33 cellular contexts compared by ENCODE assay signal in the genomic region with DNA sequence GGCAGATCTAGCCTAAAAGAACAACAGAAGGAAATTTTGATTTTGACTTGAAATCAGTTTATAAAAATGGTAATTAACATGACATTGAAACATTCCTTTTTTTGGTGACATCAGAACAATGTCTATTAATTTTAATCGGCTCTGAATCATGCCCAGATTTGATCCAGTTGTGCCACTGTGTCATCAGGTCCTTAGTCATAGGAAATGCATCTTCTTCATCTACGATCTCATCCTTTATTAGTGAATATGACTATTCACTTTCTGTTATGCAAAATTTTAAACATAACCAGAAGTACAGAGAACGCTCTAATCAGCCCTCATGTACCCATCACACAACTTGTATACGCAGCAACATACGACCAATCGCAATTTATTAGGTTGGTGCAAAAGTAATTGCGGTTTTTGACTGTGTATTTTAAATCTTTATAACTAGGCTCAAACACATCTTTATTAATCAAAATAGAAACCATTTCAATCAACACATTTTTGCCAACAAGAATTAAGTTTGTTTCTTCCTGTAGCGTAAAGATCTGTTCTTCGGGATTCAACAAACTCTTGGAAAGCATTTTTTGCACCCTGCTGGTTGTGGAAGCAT. TPM values are rescaled to one million over a fixed set of nuclear protein-coding genes. Genes with fewer than 3 reads are reported as not detected.
DNase-seq lines count a peak whose midpoint lies in the region; ATAC-seq and TF ChIP-seq lines count a peak whose summit lies in the region.
"Had no signal": no experiment of that assay in that cellular context is flagged by ENCODE, and none has a peak within 500 bp of the region (broad histone marks: within the 10 kb centered on the region; RNA-seq: fewer than 3 reads in every experiment).

No MANE protein-coding gene starts in this region.

- peaks cover 22% of the 10 kb centered on the region for H3K27me3 Mint-ChIP-seq in T-helper 17 cell

- H3K9me3 ChIP-seq in T-helper 17 cell (ENCODE audit: control insufficient read depth, low read length, poor library complexity, severe bottlenecking) = no peaks in the 10 kb centered on the region
- H3K9me3 ChIP-seq: esophagus squamous epithelium, gastrocnemius medialis, mucosa of descending colon, upper lobe of left lung had no signal

- no peaks in the 10 kb centered on the region for H3K36me3 Mint-ChIP-seq in T-helper 17 cell (ENCODE audit: low read depth)
- H3K36me3 Mint-ChIP-seq: activated naive CD8-positive, alpha-beta T cell treated with anti-CD3 and anti-CD28 coated beads, Interleukin-2, amount 10 ng/mL, durations not matched to agents 7 days and 5 days; natural killer cell treated with Interleukin-12 subunit alpha and Interleukin-12 subunit beta and Interleukin-15 and Interleukin-18, amount 100 ng/mL, for 72 hours; stimulated activated memory B cell treated with anti-CD40 and anti-IgM and Interleukin-4, amounts not matched to agents 10 μg/mL and 1 μg/mL and 100 μg/mL, for 72 hours had no signal

- DNase-seq in AG20443 (ENCODE audit: low spot score) (peak; percentile 42), EL (peak; percentile 29), T-helper 17 cell (no peak), foreskin keratinocyte (peak in 1 of 2 donors; percentile 58), NCI-H146 (lab: John Stamatoyannopoulos, UW) (no peak), sciatic nerve (ENCODE audit: low spot score) (no peak), OCI-M1 (lab: John Stamatoyannopoulos, UW) (no peak)
- DNase-seq: activated CD4-positive, alpha-beta T cell treated with anti-CD3 and anti-CD28 coated beads, Interleukin-2, amount 10 ng/mL, durations not matched to agents 24 days and 14 days; activated CD8-positive, alpha-beta memory T cell treated with anti-CD3 and anti-CD28 coated beads for 24 hours; activated naive CD8-positive, alpha-beta T cell treated with anti-CD3 and anti-CD28 coated beads, Interleukin-2, amount 10 ng/mL, durations not matched to agents 7 days and 5 days; activated T-cell treated with anti-CD3 and anti-CD28 coated beads for 4 hours; esophagus squamous epithelium; gastrocnemius medialis; hippocampal formation; KG1; left cardiac atrium; mucosa of descending colon; MV-4-11; NCI-H1436; NCI-H2081 treated with DMSO at 0.1 percent for 48 hours; NCI-H2227 treated with DMSO at 0.1 percent for 48 hours; NCI-H526 treated with DMSO at 0.1 percent for 48 hours; occipital lobe; SHP77; stimulated activated CD4-positive, alpha-beta T cell treated with anti-CD3 and anti-CD28 coated beads, Interleukin-15, amount 100 ng/mL, for 24 hours; substantia nigra; upper lobe of left lung had no signal

- TF ChIP-seq CTCF in foreskin keratinocyte (conservative IDR thresholded peaks at IDR 0.05) = no peak

- peaks cover 18% of the 10 kb centered on the region for H3K27me3 ChIP-seq in foreskin keratinocyte
- H3K27me3 ChIP-seq: esophagus squamous epithelium, gastrocnemius medialis, upper lobe of left lung had no signal

- H3K27ac Mint-ChIP-seq in T-helper 17 cell = peak overlapping the region; percentile 51
- H3K27ac Mint-ChIP-seq: activated CD4-positive, alpha-beta T cell treated with anti-CD3 and anti-CD28 coated beads, Interleukin-2, amount 10 ng/mL, durations not matched to agents 24 days and 14 days; activated naive CD8-positive, alpha-beta T cell treated with anti-CD3 and anti-CD28 coated beads, Interleukin-2, amount 10 ng/mL, durations not matched to agents 7 days and 5 days; dendritic cell treated with granulocyte-macrophage colony-stimulating factor and Interleukin-4, amounts not matched to agents 40 ng/mL and 50 ng/mL, for 4 days; natural killer cell treated with Interleukin-12 subunit alpha and Interleukin-12 subunit beta and Interleukin-15 and Interleukin-18, amount 100 ng/mL, for 72 hours; stimulated activated memory B cell treated with anti-CD40 and anti-IgM and Interleukin-4, amounts not matched to agents 10 μg/mL and 1 μg/mL and 100 μg/mL, for 72 hours; T-helper 2 cell treated with Interferon-gamma antibody and Interleukin-4, amounts not matched to agents 5 μg/mL and 100 μg/mL, for 36 hours had no signal

- intact Hi-C loops in sciatic nerve (cut with DNase I) = no loop called here

- no peak overlapping the region for H3K4me3 Mint-ChIP-seq in T-helper 17 cell
- H3K4me3 Mint-ChIP-seq: activated CD4-positive, alpha-beta T cell treated with anti-CD3 and anti-CD28 coated beads, Interleukin-2, amount 10 ng/mL, durations not matched to agents 24 days and 14 days; activated naive CD8-positive, alpha-beta T cell treated with anti-CD3 and anti-CD28 coated beads, Interleukin-2, amount 10 ng/mL, durations not matched to agents 7 days and 5 days; central memory CD8-positive, alpha-beta T cell; dendritic cell treated with granulocyte-macrophage colony-stimulating factor and Interleukin-4, amounts not matched to agents 40 ng/mL and 50 ng/mL, for 4 days; natural killer cell treated with Interleukin-12 subunit alpha and Interleukin-12 subunit beta and Interleukin-15 and Interleukin-18, amount 100 ng/mL, for 72 hours; stimulated activated memory B cell treated with anti-CD40 and anti-IgM and Interleukin-4, amounts not matched to agents 10 μg/mL and 1 μg/mL and 100 μg/mL, for 72 hours; T-helper 2 cell treated with Interferon-gamma antibody and Interleukin-4, amounts not matched to agents 5 μg/mL and 100 μg/mL, for 36 hours had no signal

- ATAC-seq in T-helper 17 cell (no peak), foreskin keratinocyte (peak; percentile 72), sciatic nerve (no peak)
- ATAC-seq: gastrocnemius medialis; left cardiac atrium; mucosa of descending colon; natural killer cell treated with Interleukin-12 subunit alpha and Interleukin-12 subunit beta and Interleukin-15 and Interleukin-18, amount 100 ng/mL, for 72 hours; stimulated activated memory B cell treated with anti-CD40 and anti-IgM and Interleukin-4, amounts not matched to agents 10 μg/mL and 1 μg/mL and 100 μg/mL, for 72 hours had no signal

- H3K4me1 ChIP-seq in foreskin keratinocyte = peaks cover 16% of the 10 kb centered on the region
- H3K4me1 ChIP-seq: gastrocnemius medialis had no signal

- H3K27ac ChIP-seq in foreskin keratinocyte = no peak overlapping the region
- H3K27ac ChIP-seq: C4-2B, gastrocnemius medialis, upper lobe of left lung had no signal

- H3K4me1 Mint-ChIP-seq in T-helper 17 cell = peaks cover 29% of the 10 kb centered on the region
- H3K4me1 Mint-ChIP-seq: stimulated activated memory B cell treated with anti-CD40 and anti-IgM and Interleukin-4, amounts not matched to agents 10 μg/mL and 1 μg/mL and 100 μg/mL, for 72 hours had no signal

RNA-seq across cellular contexts. Expression of gene TLR5, which starts 40.3 kb away (rescaled TPM):
- total RNA-seq in T-helper 17 cell = 1 to 10 TPM; 2.6 to 2.8 TPM
- total RNA-seq in foreskin keratinocyte = 0.32 and 1.1 TPM in 2 replicates
- polyA plus RNA-seq in foreskin keratinocyte = 0.18 TPM in 2 replicates
- total RNA-seq in sciatic nerve = 16.4 TPM
- total RNA-seq: activated CD4-positive, alpha-beta T cell treated with anti-CD3 and anti-CD28 coated beads, Interleukin-2, amount 10 ng/mL, durations not matched to agents 24 days and 14 days had no signal

Comparison
In these comparisons a context has a peak if more than half of its experiments do, and no peak if none do; other contexts are left out.
1. DNase-seq: peak in AG20443 (single experiment) and EL (single experiment); none in T-helper 17 cell (0 of 3), NCI-H146 (single experiment), sciatic nerve (single experiment) and OCI-M1 (single experiment).